24 cellular contexts compared by ENCODE assay signal in the genomic region with DNA sequence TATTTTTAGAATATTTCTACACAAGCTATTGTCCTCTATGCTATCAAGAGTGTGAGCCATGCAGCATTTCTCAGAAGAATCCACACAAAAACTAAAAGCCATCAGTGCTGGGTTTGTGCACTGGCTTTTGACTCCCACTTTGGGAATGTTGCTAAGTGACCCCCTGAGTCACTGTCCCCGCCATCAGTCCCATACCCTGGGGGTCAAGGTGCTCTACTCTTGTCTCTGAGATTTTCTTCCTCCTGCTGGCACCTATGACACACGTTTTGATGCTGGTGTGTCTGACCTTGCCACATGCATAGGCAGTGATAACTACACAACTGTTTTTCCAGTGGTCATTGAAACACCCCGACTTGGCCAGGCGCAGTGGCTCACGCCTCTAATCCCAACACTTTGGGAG. TPM values are rescaled to one million over a fixed set of nuclear protein-coding genes. Genes with fewer than 3 reads are reported as not detected.
DNase-seq lines count a peak whose midpoint lies in the region; ATAC-seq and TF ChIP-seq lines count a peak whose summit lies in the region.
"Had no signal": no experiment of that assay in that cellular context is flagged by ENCODE, and none has a peak within 500 bp of the region (broad histone marks: within the 10 kb centered on the region; RNA-seq: fewer than 3 reads in every experiment).

No MANE protein-coding gene starts in this region.

- H3K27me3 ChIP-seq in CD4-positive, alpha-beta memory T cell (ENCODE audit: insufficient read depth, low read length) = no peaks in the 10 kb centered on the region
- H3K27me3 ChIP-seq in naive thymus-derived CD4-positive, alpha-beta T cell (ENCODE audit: control insufficient read depth in 2 of 2, insufficient read depth in 2 of 2, low read length in 2 of 2) = no peaks in the 10 kb centered on the region
- H3K27me3 ChIP-seq: pancreas, right atrium auricular region, upper lobe of left lung had no signal

- ATAC-seq in activated CD4-positive, alpha-beta T cell treated with anti-CD3 and anti-CD28 coated beads for 36 hours = no peak
- ATAC-seq in WTC11 (no peak), GM21390 (IDR thresholded peaks at IDR 0.05; ENCODE audit: unreplicated experiment) (no peak)
- ATAC-seq in naive thymus-derived CD4-positive, alpha-beta T cell = no peak
- no peak for ATAC-seq in activated CD4-positive, CD25-positive, alpha-beta regulatory T cell treated with anti-CD3 and anti-CD28 coated beads, Interleukin-2, amount 50 U/mL, for 24 hours
- ATAC-seq: pancreas had no signal

- CTCF ChIA-PET in activated CD4-positive, alpha-beta T cell treated with anti-CD3 and anti-CD28 coated beads for 36 hours (lab: Charles Lee) = interaction anchor here (1.0 to 2.8 kb wide), 2 partner anchors 17 to 56 kb away, joined by 4 to 12 read pairs; no protein-coding TSS in a partner anchor
- CTCF ChIA-PET in CD4-positive, alpha-beta memory T cell (lab: Charles Lee; ENCODE audit: partially characterized antibody) = interaction anchor here (1.0 to 7.9 kb wide), 2 partner anchors 13 to 57 kb away, joined by 3 to 66 read pairs; no protein-coding TSS in a partner anchor
- CTCF ChIA-PET in WTC11 (lab: Charles Lee) = interaction anchor here (3.0 kb wide), 1 partner anchor 37 kb away, joined by 10 read pairs; no protein-coding TSS in a partner anchor
- CTCF ChIA-PET in naive thymus-derived CD4-positive, alpha-beta T cell (lab: Charles Lee) = interaction anchor here (1.2 to 2.2 kb wide), 5 partner anchors 9 to 58 kb away, joined by 3 to 14 read pairs (median 5); no protein-coding TSS in a partner anchor

- no peak overlapping the region for H3K4me3 ChIP-seq in CD4-positive, alpha-beta memory T cell (ENCODE audit: low read length in 2 of 2)
- H3K4me3 ChIP-seq in naive thymus-derived CD4-positive, alpha-beta T cell (ENCODE audit: low read length) = no peak overlapping the region
- H3K4me3 ChIP-seq: pancreas, right atrium auricular region, upper lobe of left lung had no signal

- H3K36me3 ChIP-seq in CD4-positive, alpha-beta memory T cell (ENCODE audit: insufficient read depth, low read length) = no peaks in the 10 kb centered on the region
- H3K36me3 ChIP-seq in naive thymus-derived CD4-positive, alpha-beta T cell (ENCODE audit: control insufficient read depth in 2 of 3, insufficient read depth in 3 of 3, low read length in 3 of 3) = no peaks in the 10 kb centered on the region
- H3K36me3 ChIP-seq: pancreas, right atrium auricular region, upper lobe of left lung had no signal

- no peak overlapping the region for H3K4me3 Mint-ChIP-seq in activated CD4-positive, alpha-beta T cell treated with anti-CD3 and anti-CD28 coated beads for 36 hours
- no peak overlapping the region for H3K4me3 Mint-ChIP-seq in CD4-positive, alpha-beta memory T cell
- no peak overlapping the region for H3K4me3 Mint-ChIP-seq in WTC11
- no peak overlapping the region for H3K4me3 Mint-ChIP-seq in naive thymus-derived CD4-positive, alpha-beta T cell
- H3K4me3 Mint-ChIP-seq: activated CD4-positive, alpha-beta T cell treated with anti-CD3 and anti-CD28 coated beads, Interleukin-2, amount 10 ng/mL, durations not matched to agents 7 days and 5 days; activated T-helper 1 cell treated with anti-CD3 and anti-CD28 coated beads, Interleukin-12 subunit alpha, Interleukin-12 subunit beta, Interleukin-2, Interleukin-4 antibody, amounts not matched to agents 30 ng/mL and 10 ng/mL and 1 ng/mL, durations not matched to agents 14 hours and 24 hours and 36 hours; central memory CD8-positive, alpha-beta T cell; nephron had no signal

- no peak overlapping the region for H3K27ac ChIP-seq in CD4-positive, alpha-beta memory T cell (ENCODE audit: low read depth, low read length)
- no peak overlapping the region for H3K27ac ChIP-seq in naive thymus-derived CD4-positive, alpha-beta T cell (ENCODE audit: low read depth, low read length)
- H3K27ac ChIP-seq: 22Rv1, right atrium auricular region had no signal

- H3K9me3 ChIP-seq in CD4-positive, alpha-beta memory T cell (ENCODE audit: control insufficient read depth in 1 of 2, low read length in 2 of 2) = no peaks in the 10 kb centered on the region
- H3K9me3 ChIP-seq in naive thymus-derived CD4-positive, alpha-beta T cell (ENCODE audit: control insufficient read depth in 2 of 3, low read length in 3 of 3) = no peaks in the 10 kb centered on the region
- H3K9me3 ChIP-seq: pancreas, right atrium auricular region, upper lobe of left lung had no signal

- no peaks in the 10 kb centered on the region for H3K9me3 Mint-ChIP-seq in activated CD4-positive, alpha-beta T cell treated with anti-CD3 and anti-CD28 coated beads for 36 hours (ENCODE audit: low read depth)
- peaks cover 0 to 2% (median 0%) of the 10 kb centered on the region in 8 donors for H3K9me3 Mint-ChIP-seq in CD4-positive, alpha-beta memory T cell
- no peaks in the 10 kb centered on the region for H3K9me3 Mint-ChIP-seq in WTC11
- peaks cover 0 to 4% (median 0%) of the 10 kb centered on the region in 11 donors for H3K9me3 Mint-ChIP-seq in naive thymus-derived CD4-positive, alpha-beta T cell
- H3K9me3 Mint-ChIP-seq: activated CD4-positive, alpha-beta T cell treated with anti-CD3 and anti-CD28 coated beads, Interleukin-2, amount 10 ng/mL, durations not matched to agents 7 days and 5 days; activated T-helper 1 cell treated with anti-CD3 and anti-CD28 coated beads, Interleukin-12 subunit alpha, Interleukin-12 subunit beta, Interleukin-2, Interleukin-4 antibody, amounts not matched to agents 30 ng/mL and 10 ng/mL and 1 ng/mL, durations not matched to agents 14 hours and 24 hours and 36 hours; central memory CD8-positive, alpha-beta T cell; nephron had no signal

- POLR2A ChIA-PET in activated CD4-positive, alpha-beta T cell treated with anti-CD3 and anti-CD28 coated beads for 36 hours (lab: Charles Lee) = no interaction called here
- POLR2A ChIA-PET in CD4-positive, alpha-beta memory T cell (lab: Charles Lee; ENCODE audit: partially characterized antibody) = interaction anchor here (1.0 to 2.2 kb wide), 2 partner anchors 17 to 21 kb away, joined by 3 to 6 read pairs; no protein-coding TSS in a partner anchor
- POLR2A ChIA-PET in WTC11 (lab: Charles Lee) = no interaction called here
- POLR2A ChIA-PET in naive thymus-derived CD4-positive, alpha-beta T cell (lab: Charles Lee) = interaction anchor here (8.8 to 22.8 kb wide), 2 partner anchors 13 to 47 kb away, joined by 128 to 304 read pairs; no protein-coding TSS in a partner anchor

- peaks cover 63% of the 10 kb centered on the region for H3K4me1 Mint-ChIP-seq in activated CD4-positive, alpha-beta T cell treated with anti-CD3 and anti-CD28 coated beads for 36 hours
- peaks cover 46 to 83% (median 59%) of the 10 kb centered on the region in 4 donors for H3K4me1 Mint-ChIP-seq in CD4-positive, alpha-beta memory T cell
- H3K4me1 Mint-ChIP-seq in WTC11 = peaks cover 63% of the 10 kb centered on the region
- peaks cover 49 to 95% (median 87%) of the 10 kb centered on the region in 7 donors for H3K4me1 Mint-ChIP-seq in naive thymus-derived CD4-positive, alpha-beta T cell

- H3K4me1 ChIP-seq in CD4-positive, alpha-beta memory T cell (ENCODE audit: insufficient read depth, low read length) = peaks cover 54% of the 10 kb centered on the region
- H3K4me1 ChIP-seq in naive thymus-derived CD4-positive, alpha-beta T cell (ENCODE audit: control insufficient read depth in 2 of 2, insufficient read depth in 2 of 2, low read length in 2 of 2) = peaks cover 17 to 43% of the 10 kb centered on the region in 2 donors

- peaks cover 10% of the 10 kb centered on the region for H3K36me3 Mint-ChIP-seq in activated CD4-positive, alpha-beta T cell treated with anti-CD3 and anti-CD28 coated beads for 36 hours (ENCODE audit: low read depth)
- H3K36me3 Mint-ChIP-seq in CD4-positive, alpha-beta memory T cell = peaks cover 3 to 12% of the 10 kb centered on the region in 2 donors
- H3K36me3 Mint-ChIP-seq in WTC11 = no peaks in the 10 kb centered on the region
- peaks cover 0 to 29% (median 19%) of the 10 kb centered on the region in 5 donors for H3K36me3 Mint-ChIP-seq in naive thymus-derived CD4-positive, alpha-beta T cell

- DNase-seq in activated CD4-positive, alpha-beta T cell treated with anti-CD3 and anti-CD28 coated beads for 36 hours = no peak
- no peak for DNase-seq in activated CD4-positive, alpha-beta T cell treated with anti-CD3 and anti-CD28 coated beads, Interleukin-2, amount 50 U/mL, for 4 hours
- DNase-seq in CD4-positive, alpha-beta memory T cell = peak in 1 of 5 donors; percentile 3
- DNase-seq in WTC11 (ENCODE audit: low spot score) (no peak), ureter (ENCODE audit: low spot score) (no peak)
- no peak for DNase-seq in naive thymus-derived CD4-positive, alpha-beta T cell
- DNase-seq: activated CD4-positive, alpha-beta T cell treated with anti-CD3 and anti-CD28 coated beads, Interleukin-2, amount 10 ng/mL, durations not matched to agents 7 days and 5 days; IMR-90; midbrain; NCI-H1092; NCI-H187; NCI-H2171; NCI-H510A treated with DMSO at 0.1 percent for 48 hours; pancreas; SHP77; stimulated activated CD4-positive, alpha-beta T cell treated with anti-CD3 and anti-CD28 coated beads, Interleukin-2, amount 100 ng/mL, for 24 hours; upper lobe of left lung had no signal

- no peaks in the 10 kb centered on the region for H3K27me3 Mint-ChIP-seq in activated CD4-positive, alpha-beta T cell treated with anti-CD3 and anti-CD28 coated beads for 36 hours
- H3K27me3 Mint-ChIP-seq in CD4-positive, alpha-beta memory T cell = no peaks in the 10 kb centered on the region
- H3K27me3 Mint-ChIP-seq in WTC11 (ENCODE audit: low read depth) = no peaks in the 10 kb centered on the region
- H3K27me3 Mint-ChIP-seq in naive thymus-derived CD4-positive, alpha-beta T cell = no peaks in the 10 kb centered on the region
- H3K27me3 Mint-ChIP-seq: activated CD4-positive, alpha-beta T cell treated with anti-CD3 and anti-CD28 coated beads, Interleukin-2, amount 10 ng/mL, durations not matched to agents 7 days and 5 days; central memory CD8-positive, alpha-beta T cell had no signal

- H3K27ac Mint-ChIP-seq in activated CD4-positive, alpha-beta T cell treated with anti-CD3 and anti-CD28 coated beads for 36 hours = peak overlapping the region; percentile 57
- peak overlapping the region in 5 of 7 donors; percentile 4 to 84 (median 62) for H3K27ac Mint-ChIP-seq in CD4-positive, alpha-beta memory T cell
- peak overlapping the region; percentile 78; the same call in 1 of the 2 replicates for H3K27ac Mint-ChIP-seq in WTC11
- H3K27ac Mint-ChIP-seq in naive thymus-derived CD4-positive, alpha-beta T cell = peak overlapping the region in 8 of 9 donors; percentile 21 to 98 (median 54)
- H3K27ac Mint-ChIP-seq: activated CD4-positive, alpha-beta T cell treated with anti-CD3 and anti-CD28 coated beads, Interleukin-2, amount 10 ng/mL, durations not matched to agents 7 days and 5 days; activated T-helper 1 cell treated with anti-CD3 and anti-CD28 coated beads, Interleukin-12 subunit alpha, Interleukin-12 subunit beta, Interleukin-2, Interleukin-4 antibody, amounts not matched to agents 30 ng/mL and 10 ng/mL and 1 ng/mL, durations not matched to agents 14 hours and 24 hours and 36 hours; nephron had no signal

- TF ChIP-seq CTCF in WTC11 (IDR thresholded peaks at IDR 0.05) = no peak

- intact Hi-C loops in activated CD4-positive, alpha-beta T cell treated with anti-CD3 and anti-CD28 coated beads for 36 hours (cut with DNase I, micrococcal nuclease) = no loop called here
- intact Hi-C loops in CD4-positive, alpha-beta memory T cell (cut with micrococcal nuclease) = no loop called here
- intact Hi-C loops in naive thymus-derived CD4-positive, alpha-beta T cell (cut with micrococcal nuclease) = loop anchor here in 1 of 2 donors (5.0 kb wide), 1 partner anchor 34 kb away; no protein-coding TSS in a partner anchor

RNA-seq across cellular contexts. Expression of gene CMTM7, which starts 19.8 kb away (rescaled TPM):
- total RNA-seq in activated CD4-positive, alpha-beta T cell treated with anti-CD3 and anti-CD28 coated beads for 36 hours = 10 to 100 TPM; 41.1 to 67.0 TPM
- 10 to 100 TPM; 44.2 to 48.0 TPM for total RNA-seq in CD4-positive, alpha-beta memory T cell
- 100 to 1,000 TPM in 1 of 2 donors, 10 to 100 TPM in 1; 83.4 to 137 TPM for polyA plus RNA-seq in CD4-positive, alpha-beta memory T cell
- total RNA-seq in WTC11 (2021) (19.9 to 24.0 TPM (median 23.4 TPM) in 3 replicates), ureter (72.2 TPM)
- 10 to 100 TPM; 38.6 to 60.1 (median 49.5) TPM for total RNA-seq in naive thymus-derived CD4-positive, alpha-beta T cell
- 100 to 1,000 TPM in 1 of 2 donors, 10 to 100 TPM in 1; 87.7 to 157 TPM for polyA plus RNA-seq in naive thymus-derived CD4-positive, alpha-beta T cell

Comparison
In these comparisons a context has a peak if more than half of its experiments do, and no peak if none do; other contexts are left out.
1. POLR2A ChIA-PET loops: an anchor here in CD4-positive, alpha-beta memory T cell (1.0 to 2.2 kb wide) and naive thymus-derived CD4-positive, alpha-beta T cell (8.8 to 22.8 kb wide); none called in activated CD4-positive, alpha-beta T cell treated with anti-CD3 and anti-CD28 coated beads for 36 hours and WTC11.